Comparison of ENCODE assay signal across 19 cellular contexts in the genomic region with DNA sequence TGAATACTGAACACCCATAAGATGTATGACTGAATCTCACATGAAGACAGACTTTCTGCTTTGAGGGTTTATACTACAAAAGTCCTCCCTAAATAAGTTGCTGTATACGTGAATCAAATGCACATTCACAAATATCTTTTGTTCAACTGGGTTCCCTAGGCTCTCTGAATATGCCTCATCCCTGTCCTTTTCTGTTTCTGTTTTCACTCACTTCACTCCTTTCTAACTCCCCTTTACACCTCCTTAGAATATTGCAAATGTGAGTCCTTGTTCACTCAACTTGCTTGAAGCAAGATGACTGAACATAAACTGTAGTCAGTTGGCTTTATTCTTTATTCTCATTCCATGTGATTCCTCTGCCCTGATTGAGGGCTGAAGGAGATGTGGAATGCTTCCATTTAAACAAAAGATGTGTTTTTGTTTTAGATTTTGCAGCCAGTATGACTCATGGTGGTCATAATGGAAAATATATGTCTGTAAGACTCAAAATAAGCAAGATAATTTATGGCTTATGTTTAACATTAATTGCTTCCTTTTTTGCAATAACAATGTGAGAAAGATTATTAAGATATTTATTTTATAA.
DNase-seq lines count a peak whose midpoint lies in the region; FAIRE-seq and TF ChIP-seq lines count a peak whose summit lies in the region.
"Had no signal": no experiment of that assay in that cellular context is flagged by ENCODE, and none has a peak within 500 bp of the region (broad histone marks: within the 10 kb centered on the region; RNA-seq: fewer than 3 reads in every experiment).

No MANE protein-coding gene starts in this region.

- H3K27ac Mint-ChIP-seq in osteocyte (ENCODE audit: unreplicated experiment) = peak overlapping the region; percentile 89
- no peak overlapping the region for H3K27ac Mint-ChIP-seq in T-helper 2 cell treated with Interferon-gamma antibody and Interleukin-4, amounts not matched to agents 5 μg/mL and 100 μg/mL, for 36 hours
- H3K27ac Mint-ChIP-seq: activated naive CD4-positive, alpha-beta T cell treated with anti-CD3 and anti-CD28 coated beads, Interleukin-2, amount 50 U/mL, for 24 hours had no signal

- TF ChIP-seq CTCF in osteocyte (IDR thresholded peaks at IDR 0.05) = no peak

- H3K27me3 Mint-ChIP-seq in osteocyte (ENCODE audit: unreplicated experiment) = no peaks in the 10 kb centered on the region
- peaks cover 4% of the 10 kb centered on the region for H3K27me3 Mint-ChIP-seq in T-helper 2 cell treated with Interferon-gamma antibody and Interleukin-4, amounts not matched to agents 5 μg/mL and 100 μg/mL, for 36 hours (ENCODE audit: low read depth)

- no peaks in the 10 kb centered on the region for H3K36me3 Mint-ChIP-seq in osteocyte (ENCODE audit: unreplicated experiment)
- no peaks in the 10 kb centered on the region for H3K36me3 Mint-ChIP-seq in T-helper 2 cell treated with Interferon-gamma antibody and Interleukin-4, amounts not matched to agents 5 μg/mL and 100 μg/mL, for 36 hours (ENCODE audit: low read depth)
- H3K36me3 Mint-ChIP-seq: activated naive CD4-positive, alpha-beta T cell treated with anti-CD3 and anti-CD28 coated beads, Interleukin-2, amount 50 U/mL, for 24 hours had no signal

- H3K9me3 Mint-ChIP-seq in osteocyte (ENCODE audit: unreplicated experiment) = no peaks in the 10 kb centered on the region
- H3K9me3 Mint-ChIP-seq in T-helper 2 cell treated with Interferon-gamma antibody and Interleukin-4, amounts not matched to agents 5 μg/mL and 100 μg/mL, for 36 hours = no peaks in the 10 kb centered on the region
- H3K9me3 Mint-ChIP-seq: activated naive CD4-positive, alpha-beta T cell treated with anti-CD3 and anti-CD28 coated beads, Interleukin-2, amount 50 U/mL, for 24 hours; activated T-cell treated with anti-CD3 and anti-CD28 coated beads, Interleukin-2, amount 50 U/mL, for 4 hours had no signal

- in situ Hi-C loops in KBM-7 (cut with MboI; ENCODE audit: low pct_unique_long_range_greater_than_20kb, low sequenced_read_pairs) = no loop called here

- H3K4me1 Mint-ChIP-seq in osteocyte (ENCODE audit: unreplicated experiment) = peaks cover 18% of the 10 kb centered on the region
- H3K4me1 Mint-ChIP-seq in T-helper 2 cell treated with Interferon-gamma antibody and Interleukin-4, amounts not matched to agents 5 μg/mL and 100 μg/mL, for 36 hours (ENCODE audit: low read depth) = peaks cover 9% of the 10 kb centered on the region
- H3K4me1 Mint-ChIP-seq: activated naive CD4-positive, alpha-beta T cell treated with anti-CD3 and anti-CD28 coated beads, Interleukin-2, amount 50 U/mL, for 24 hours; naive thymus-derived CD8-positive, alpha-beta T cell had no signal

- peak; percentile 17 for FAIRE-seq in RCC 7860 (lab: Jason Lieb, UNC)
- FAIRE-seq: kidney had no signal

- H3K4me3 Mint-ChIP-seq in osteocyte (ENCODE audit: unreplicated experiment) = no peak overlapping the region
- H3K4me3 Mint-ChIP-seq in T-helper 2 cell treated with Interferon-gamma antibody and Interleukin-4, amounts not matched to agents 5 μg/mL and 100 μg/mL, for 36 hours = no peak overlapping the region
- H3K4me3 Mint-ChIP-seq: activated naive CD4-positive, alpha-beta T cell treated with anti-CD3 and anti-CD28 coated beads, Interleukin-2, amount 50 U/mL, for 24 hours; activated T-cell treated with anti-CD3 and anti-CD28 coated beads, Interleukin-2, amount 50 U/mL, for 4 hours; naive thymus-derived CD8-positive, alpha-beta T cell had no signal

- DNase-seq in ELR (ENCODE audit: low read depth) (peak; percentile 52), RCC 7860 (ENCODE audit: low spot score) (no peak), fibroblast of gingiva (ENCODE audit: low read depth) (peak; percentile 46), osteocyte (ENCODE audit: extremely low spot score, unreplicated experiment) (no peak), MV-4-11 (lab: John Stamatoyannopoulos, UW) (no peak), KBM-7 (no peak), DMS114 treated with DMSO at 0.1 percent for 48 hours (lab: John Stamatoyannopoulos, UW; ENCODE audit: unreplicated experiment) (no peak)
- DNase-seq in T-helper 2 cell treated with Interferon-gamma antibody and Interleukin-4, amounts not matched to agents 5 μg/mL and 100 μg/mL, for 36 hours (ENCODE audit: low spot score) = no peak
- DNase-seq: activated T-cell treated with anti-CD3 and anti-CD28 coated beads, Interleukin-2, amount 50 U/mL, for 4 hours; Karpas-422; kidney; mammary epithelial cell; naive thymus-derived CD8-positive, alpha-beta T cell; NCI-H1105 treated with DMSO at 0.1 percent for 48 hours; NCI-H2171 treated with DMSO at 0.1 percent for 48 hours; NCI-H82; stimulated activated CD4-positive, alpha-beta T cell treated with anti-CD3 and anti-CD28 coated beads, Interleukin-4, amount 100 ng/mL, for 24 hours; substantia nigra had no signal

Comparison
In these comparisons a context has a peak if more than half of its experiments do, and no peak if none do; other contexts are left out.
1. DNase-seq: peak in ELR (single experiment) and fibroblast of gingiva (single experiment); none in RCC 7860 (single experiment), osteocyte (single experiment), MV-4-11 (single experiment), KBM-7 (single experiment), T-helper 2 cell treated with Interferon-gamma antibody and Interleukin-4, amounts not matched to agents 5 μg/mL and 100 μg/mL, for 36 hours (single experiment) and DMS114 treated with DMSO at 0.1 percent for 48 hours (single experiment).